8 cellular contexts compared by ENCODE assay signal in the genomic region with DNA sequence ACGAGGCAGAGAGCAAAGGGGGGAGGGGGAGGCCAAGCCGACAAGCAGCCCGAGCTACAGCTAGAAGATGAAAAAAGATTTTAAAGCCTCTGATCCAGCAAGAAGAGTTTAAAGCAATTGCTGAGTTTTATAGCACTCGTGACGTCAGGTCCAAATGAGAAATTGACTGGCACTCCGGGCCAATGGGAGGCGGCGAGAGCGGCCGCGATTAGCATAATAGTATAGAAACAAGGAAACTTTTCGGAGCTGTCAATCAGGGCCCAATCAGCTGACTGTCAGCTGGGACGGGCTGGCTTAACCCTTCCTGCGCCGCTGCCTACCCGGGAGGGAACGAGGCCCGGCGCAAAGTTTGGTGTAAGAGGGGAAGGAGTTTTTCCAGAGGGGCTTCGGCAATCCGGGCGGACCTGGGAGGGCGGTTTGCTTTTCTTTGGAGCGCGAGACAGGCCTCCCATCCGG. TPM values are rescaled to one million over a fixed set of nuclear protein-coding genes. Genes with fewer than 3 reads are reported as not detected.
A peak's percentile ranks its signal among the peaks of the same experiment; 100 is the strongest.
DNase-seq lines count a peak whose midpoint lies in the region; ATAC-seq and TF ChIP-seq lines count a peak whose summit lies in the region.

TSS of gene MAF (minus strand) at position 102 of the 456 bp plus-strand sequence. CDS start 835 bp downstream, outside the sequence.

- DNase-seq in GDM1 (lab: John Stamatoyannopoulos, UW): peak; percentile 67
- peak; percentile 43 for DNase-seq in LoVo (ENCODE audit: low spot score)
- peak; percentile 82 to 97 (median 89) for DNase-seq in T-helper 1 cell
- DNase-seq in activated naive CD8-positive, alpha-beta T cell treated with anti-CD3 and anti-CD28 coated beads, Interleukin-2, amount 50 U/mL, for 24 hours: peak; percentile 74
- peak; percentile 78 for DNase-seq in glutamatergic neuron
- peak; percentile 56 for DNase-seq in non-pigmented ciliary epithelial cell (ENCODE audit: low read depth)

- H3K9ac ChIP-seq in stomach smooth muscle (ENCODE audit: low read length in 2 of 2): peak within 1 kb of the TSS; percentile 72 to 83

- H3K27ac Mint-ChIP-seq in activated naive CD8-positive, alpha-beta T cell treated with anti-CD3 and anti-CD28 coated beads, Interleukin-2, amount 50 U/mL, for 24 hours: peak within 1 kb of the TSS; percentile 68
- peak within 1 kb of the TSS; percentile 86 for H3K27ac Mint-ChIP-seq in glutamatergic neuron (ENCODE audit: unreplicated experiment)

- peak; percentile 75 for ATAC-seq in activated naive CD8-positive, alpha-beta T cell treated with anti-CD3 and anti-CD28 coated beads, Interleukin-2, amount 50 U/mL, for 24 hours
- ATAC-seq in GM21360 (IDR thresholded peaks at IDR 0.05; ENCODE audit: unreplicated experiment): no peak

- no peaks in the 10 kb centered on the region for H3K9me3 ChIP-seq in stomach smooth muscle (ENCODE audit: control insufficient read depth in 2 of 2, low read length in 2 of 2)

- peak within 1 kb of the TSS; percentile 93 for H3K27ac ChIP-seq in stomach smooth muscle (ENCODE audit: low read length)

- H3K27me3 ChIP-seq in stomach smooth muscle (ENCODE audit: control insufficient read depth in 1 of 2, insufficient read depth in 2 of 2, low read length in 2 of 2): no peaks in the 10 kb centered on the region

- peaks cover 58% of the 10 kb centered on the region for H3K27me3 Mint-ChIP-seq in activated naive CD8-positive, alpha-beta T cell treated with anti-CD3 and anti-CD28 coated beads, Interleukin-2, amount 50 U/mL, for 24 hours
- H3K27me3 Mint-ChIP-seq in glutamatergic neuron (ENCODE audit: unreplicated experiment): peaks cover 10% of the 10 kb centered on the region

- H3K4me3 Mint-ChIP-seq in activated naive CD8-positive, alpha-beta T cell treated with anti-CD3 and anti-CD28 coated beads, Interleukin-2, amount 50 U/mL, for 24 hours: peak within 1 kb of the TSS; percentile 83
- peak within 1 kb of the TSS; percentile 97 for H3K4me3 Mint-ChIP-seq in glutamatergic neuron (ENCODE audit: unreplicated experiment)

- peaks cover 34% of the 10 kb centered on the region for H3K4me1 Mint-ChIP-seq in activated naive CD8-positive, alpha-beta T cell treated with anti-CD3 and anti-CD28 coated beads, Interleukin-2, amount 50 U/mL, for 24 hours
- H3K4me1 Mint-ChIP-seq in glutamatergic neuron (ENCODE audit: low read depth, unreplicated experiment): peaks cover 6% of the 10 kb centered on the region

- peak within 1 kb of the TSS; percentile 92 to 93 for H3K4me3 ChIP-seq in stomach smooth muscle (ENCODE audit: low read length in 2 of 2)

- H3K36me3 ChIP-seq in stomach smooth muscle (ENCODE audit: control insufficient read depth in 2 of 2, insufficient read depth in 2 of 2, low read length in 2 of 2): no peaks in the 10 kb centered on the region

- peaks cover 11% of the 10 kb centered on the region for H3K4me1 ChIP-seq in stomach smooth muscle (ENCODE audit: control insufficient read depth, insufficient read depth, low read length)

- peaks cover 4% of the 10 kb centered on the region for H3K36me3 Mint-ChIP-seq in activated naive CD8-positive, alpha-beta T cell treated with anti-CD3 and anti-CD28 coated beads, Interleukin-2, amount 50 U/mL, for 24 hours (ENCODE audit: low read depth)
- H3K36me3 Mint-ChIP-seq in glutamatergic neuron (ENCODE audit: unreplicated experiment): no peaks in the 10 kb centered on the region

- TF ChIP-seq CTCF in glutamatergic neuron (IDR thresholded peaks at IDR 0.05; ENCODE audit: partially characterized antibody, unreplicated experiment): no peak

- H3K9me3 Mint-ChIP-seq in activated naive CD8-positive, alpha-beta T cell treated with anti-CD3 and anti-CD28 coated beads, Interleukin-2, amount 50 U/mL, for 24 hours: no peaks in the 10 kb centered on the region
- peaks cover 14% of the 10 kb centered on the region for H3K9me3 Mint-ChIP-seq in glutamatergic neuron (ENCODE audit: unreplicated experiment)

RNA-seq across cellular contexts. Expression of gene MAF, which starts in this region (rescaled TPM):
- total RNA-seq in glutamatergic neuron (ENCODE audit: unreplicated experiment): 5.0 TPM
